10 cellular contexts compared by ENCODE assay signal in genomic region chr9:3963266-3964019, GRCh38.
DNase-seq lines count a peak whose midpoint lies in the region; TF ChIP-seq lines count a peak whose summit lies in the region.
"Had no signal": no experiment of that assay in that cellular context is flagged by ENCODE, and none has a peak within 500 bp of the region (broad histone marks: within the 10 kb centered on the region; RNA-seq: fewer than 3 reads in every experiment).

No MANE protein-coding gene starts in this region.

- no peak overlapping the region for H2BK120ac ChIP-seq in neuronal stem cell (ENCODE audit: low read depth, low read length)

- no peak overlapping the region for H2AK5ac ChIP-seq in neuronal stem cell (ENCODE audit: low read depth, low read length)

- peak overlapping the region; percentile 74 for H4K8ac ChIP-seq in neuronal stem cell (ENCODE audit: low read depth, low read length)

- no CpG with 5 or more reads among the region's 11 CpGs for WGBS in neuronal stem cell (ENCODE audit: extremely low coverage in 2 of 2, insufficient read length in 2 of 2, insufficient replicate concordance in 1 of 2), 2 donors

- H3K14ac ChIP-seq in neuronal stem cell (ENCODE audit: low read length): no peak overlapping the region

- no peaks in the 10 kb centered on the region for H3K9me3 ChIP-seq in neuronal stem cell (replicated peaks in 1 of 2; ENCODE audit: control insufficient read depth in 2 of 2, insufficient read depth in 1 of 2, low read depth in 1 of 2, low read length in 2 of 2)

- no peak overlapping the region for H2BK15ac ChIP-seq in neuronal stem cell (ENCODE audit: low read length)

- no peak overlapping the region for H3K4ac ChIP-seq in neuronal stem cell (ENCODE audit: low read length)

- H3K4me2 ChIP-seq in neuronal stem cell (ENCODE audit: insufficient read depth, low read length, poor library complexity, severe bottlenecking): no peak overlapping the region

- peak; percentile 32 for DNase-seq in AG09319 (ENCODE audit: extremely low read depth, low read depth)
- peak; percentile 51 for DNase-seq in NCI-H460 (ENCODE audit: extremely low read depth, low read depth)
- peak; percentile 56 for DNase-seq in epithelial cell of esophagus (ENCODE audit: low read depth)
- DNase-seq in neuronal stem cell (ENCODE audit: low spot score): no peak
- no peak for DNase-seq in T-helper 1 cell
- DNase-seq in stimulated activated CD4-positive, alpha-beta T cell treated with anti-CD3 and anti-CD28 coated beads, Interleukin-4, amount 100 ng/mL, for 24 hours: no peak
- DNase-seq in effector CD4-positive, alpha-beta T cell: no peak
- DNase-seq in NCI-H1694 (lab: John Stamatoyannopoulos, UW): no peak
- DNase-seq: COR-L47, NCI-H1048 had no signal

- no peak overlapping the region for H3K27ac ChIP-seq in neuronal stem cell (replicated peaks; ENCODE audit: low read length)

- H2AFZ ChIP-seq in neuronal stem cell (ENCODE audit: low read length): no peak overlapping the region

- H2BK12ac ChIP-seq in neuronal stem cell (ENCODE audit: low read length): no peak overlapping the region

- no peak overlapping the region for H3K9ac ChIP-seq in neuronal stem cell (ENCODE audit: low read depth, low read length, poor library complexity)

- no peak for TF ChIP-seq CTCF in AG09319 (IDR thresholded peaks at IDR 0.05; ENCODE audit: low read depth, low read length)
- no peak for TF ChIP-seq CTCF in epithelial cell of esophagus (IDR thresholded peaks at IDR 0.05; ENCODE audit: insufficient read depth, low read depth, low read length, missing control alignments)

- H3K79me1 ChIP-seq in neuronal stem cell (ENCODE audit: low read depth, low read length): no peaks in the 10 kb centered on the region

- no peaks in the 10 kb centered on the region for H3K27me3 ChIP-seq in neuronal stem cell (ENCODE audit: control insufficient read depth in 3 of 3, insufficient read depth in 3 of 3, low read depth in 1 of 3, low read length in 3 of 3)

- peaks cover 0 to 11% of the 10 kb centered on the region in 2 donors for H3K4me1 ChIP-seq in neuronal stem cell (ENCODE audit: control insufficient read depth in 2 of 2, insufficient read depth in 1 of 2, low read depth in 1 of 2, low read length in 2 of 2)

- H3K18ac ChIP-seq in neuronal stem cell (ENCODE audit: low read length): peak overlapping the region; percentile 73

- H3K23ac ChIP-seq in neuronal stem cell (ENCODE audit: low read depth, low read length, poor library complexity): no peak overlapping the region

- H4K91ac ChIP-seq in neuronal stem cell (ENCODE audit: low read depth, low read length, poor library complexity): no peak overlapping the region

- H3K36me3 ChIP-seq in neuronal stem cell (replicated peaks in 1 of 2; ENCODE audit: control insufficient read depth in 2 of 2, insufficient read depth in 2 of 2, low read length in 2 of 2): no peaks in the 10 kb centered on the region

- no peak overlapping the region for H2BK5ac ChIP-seq in neuronal stem cell (ENCODE audit: low read length)

- H3K4me3 ChIP-seq in epithelial cell of esophagus (ENCODE audit: low read length) (no peak overlapping the region), neuronal stem cell (ENCODE audit: low read length in 2 of 2) (no peak overlapping the region)

Comparison
In these comparisons a context has a peak if more than half of its experiments do, and no peak if none do; other contexts are left out.
1. DNase-seq: peak in AG09319 (single experiment), NCI-H460 (single experiment) and epithelial cell of esophagus (single experiment); none in neuronal stem cell (single experiment), T-helper 1 cell (0 of 5), stimulated activated CD4-positive, alpha-beta T cell treated with anti-CD3 and anti-CD28 coated beads, Interleukin-4, amount 100 ng/mL, for 24 hours (single experiment), effector CD4-positive, alpha-beta T cell (single experiment) and NCI-H1694 (single experiment).